Comparison of ENCODE assay signal across 22 cellular contexts in genomic region chrX:35842657-35843056, GRCh38. TPM values are rescaled to one million over a fixed set of nuclear protein-coding genes. Genes with fewer than 3 reads are reported as not detected.
DNase-seq lines count a peak whose midpoint lies in the region; ATAC-seq lines count a peak whose summit lies in the region.
"Had no signal": no experiment of that assay in that cellular context is flagged by ENCODE, and none has a peak within 500 bp of the region (broad histone marks: within the 10 kb centered on the region; RNA-seq: fewer than 3 reads in every experiment).

No MANE protein-coding gene starts in this region.

- no peak overlapping the region for H3K4me3 ChIP-seq in Jurkat, Clone E6-1 (ENCODE audit: low read length)
- H3K4me3 ChIP-seq in right cardiac atrium (ENCODE audit: low read length), result no peak overlapping the region
- H3K4me3 ChIP-seq: breast epithelium, esophagus muscularis mucosa, left ventricle myocardium inferior, right lobe of liver, thyroid gland had no signal

- H3K27me3 ChIP-seq in right cardiac atrium (ENCODE audit: control insufficient read depth, insufficient read depth), result no peaks in the 10 kb centered on the region
- H3K27me3 ChIP-seq: esophagus muscularis mucosa, right lobe of liver, thyroid gland had no signal

- H3K27ac ChIP-seq in right cardiac atrium (ENCODE audit: low read length), result no peak overlapping the region
- H3K27ac ChIP-seq: breast epithelium, esophagus muscularis mucosa, left ventricle myocardium inferior, right lobe of liver, thyroid gland had no signal

- no peaks in the 10 kb centered on the region for H3K9me3 ChIP-seq in right cardiac atrium (ENCODE audit: control insufficient read depth, low read length)
- H3K9me3 ChIP-seq: breast epithelium, esophagus muscularis mucosa, left ventricle myocardium inferior, right lobe of liver, thyroid gland had no signal

- WGBS in right cardiac atrium, result 39% methylated on average over 3 of the region's 3 CpGs

- peak; percentile 18 for DNase-seq in Ammon's horn (ENCODE audit: low spot score)
- peak; percentile 35 for DNase-seq in Jurkat, Clone E6-1 (ENCODE audit: low read depth, low spot score)
- DNase-seq in OCI-M1 (lab: John Stamatoyannopoulos, UW), result peak; percentile 79
- peak; percentile 8 for DNase-seq in left kidney (ENCODE audit: low read depth, low spot score)
- no peak for DNase-seq in NCI-H748 (lab: John Stamatoyannopoulos, UW; ENCODE audit: unreplicated experiment)
- DNase-seq in HK-2 (ENCODE audit: unreplicated experiment), result no peak
- DNase-seq in right cardiac atrium, result no peak
- DNase-seq: EL; left ventricle myocardium inferior; NCI-H2171; right lobe of liver; stimulated activated naive CD4-positive, alpha-beta T cell; thyroid gland had no signal

- ATAC-seq in HG03097 (IDR thresholded peaks at IDR 0.05; ENCODE audit: low FRiP score, unreplicated experiment), result no peak
- ATAC-seq in right cardiac atrium, result no peak
- ATAC-seq: activated CD4-positive, CD25-positive, alpha-beta regulatory T cell treated with anti-CD3 and anti-CD28 coated beads, Interleukin-2, amount 50 U/mL, for 24 hours; activated T-helper 17 cell treated with anti-CD3 and anti-CD28 coated beads, Interleukin-2, amount 50 U/mL, for 72 hours; HCT116 had no signal

- H3K4me1 ChIP-seq in right cardiac atrium (ENCODE audit: control insufficient read depth, insufficient read depth, low read length), result no peaks in the 10 kb centered on the region
- H3K4me1 ChIP-seq: breast epithelium, esophagus muscularis mucosa, left ventricle myocardium inferior, right lobe of liver, thyroid gland had no signal

- intact Hi-C loops in right cardiac atrium (cut with DNase I), result no loop called here

RNA-seq across cellular contexts. Expression of gene MAGEB16, which starts 44.5 kb away (rescaled TPM):
- polyA plus RNA-seq in Jurkat, Clone E6-1 (2012; ENCODE audit: insufficient read depth, insufficient read length), result not detected
- not detected for total RNA-seq in right cardiac atrium
- not detected for polyA plus RNA-seq in right cardiac atrium
- total RNA-seq: activated T-helper 17 cell treated with anti-CD3 and anti-CD28 coated beads, Interleukin-2, amount 50 U/mL, for 72 hours; breast epithelium; esophagus muscularis mucosa; glomerular endothelial cell; left ventricle myocardium inferior; omental fat pad; right lobe of liver; T-helper 1 cell treated with Interleukin-12 subunit alpha and Interleukin-12 subunit beta and Interleukin-4 antibody, amounts not matched to agents 30 ng/mL and 1 ng/mL, for 36 hours; thyroid gland had no signal

Comparison
In these comparisons a context has a peak if more than half of its experiments do, and no peak if none do; other contexts are left out.
1. DNase-seq: peak in Ammon's horn (single experiment), Jurkat, Clone E6-1 (single experiment), OCI-M1 (single experiment) and left kidney (single experiment); none in NCI-H748 (single experiment), HK-2 (single experiment) and right cardiac atrium (0 of 3).